Comparison of ENCODE assay signal across 28 cellular contexts in genomic region chr3:59253523-59253922, GRCh38.
"Had no signal": no experiment of that assay in that cellular context is flagged by ENCODE, and none has a peak within 500 bp of the region (broad histone marks: within the 10 kb centered on the region; RNA-seq: fewer than 3 reads in every experiment).

No MANE protein-coding gene starts in this region.

- H3K4me1 ChIP-seq: colonic mucosa, esophagus muscularis mucosa, foreskin keratinocyte, gastrocnemius medialis, gastroesophageal sphincter had no signal

- H3K27ac Mint-ChIP-seq: dendritic cell treated with granulocyte-macrophage colony-stimulating factor and Interleukin-4, amounts not matched to agents 40 ng/mL and 50 ng/mL, for 4 days; effector memory CD8-positive, alpha-beta T cell; endodermal cell had no signal

- H3K27ac ChIP-seq: colonic mucosa, coronary artery, dorsolateral prefrontal cortex, epithelial cell of prostate, esophagus muscularis mucosa, esophagus squamous epithelium, foreskin keratinocyte, gastrocnemius medialis, gastroesophageal sphincter, heart left ventricle, heart right ventricle had no signal

- H3K4me3 ChIP-seq: colonic mucosa, coronary artery, dorsolateral prefrontal cortex, esophagus muscularis mucosa, esophagus squamous epithelium, gastrocnemius medialis, gastroesophageal sphincter, heart left ventricle, heart right ventricle had no signal

- H3K9me3 Mint-ChIP-seq: dendritic cell treated with granulocyte-macrophage colony-stimulating factor and Interleukin-4, amounts not matched to agents 40 ng/mL and 50 ng/mL, for 4 days; effector memory CD8-positive, alpha-beta T cell; endodermal cell had no signal

- H3K27me3 Mint-ChIP-seq: dendritic cell treated with granulocyte-macrophage colony-stimulating factor and Interleukin-4, amounts not matched to agents 40 ng/mL and 50 ng/mL, for 4 days; effector memory CD8-positive, alpha-beta T cell had no signal

- ATAC-seq: effector memory CD8-positive, alpha-beta T cell; esophagus mucosa; foreskin keratinocyte; gastrocnemius medialis; gastroesophageal sphincter had no signal

- H3K36me3 ChIP-seq: colonic mucosa, esophagus muscularis mucosa, esophagus squamous epithelium, gastrocnemius medialis, gastroesophageal sphincter, heart left ventricle, heart right ventricle had no signal

- DNase-seq: colonic mucosa; cortex of kidney; dermis blood vessel endothelial cell; dorsolateral prefrontal cortex; effector CD4-positive, alpha-beta T cell; effector CD8-positive, alpha-beta T cell; effector memory CD4-positive, alpha-beta T cell; effector memory CD8-positive, alpha-beta T cell; endodermal cell; erythroblast; esophagus squamous epithelium; foreskin keratinocyte; foreskin melanocyte; gastrocnemius medialis; glutamatergic neuron; head of caudate nucleus; heart left ventricle; heart right ventricle had no signal

- H3K4me3 Mint-ChIP-seq: dendritic cell treated with granulocyte-macrophage colony-stimulating factor and Interleukin-4, amounts not matched to agents 40 ng/mL and 50 ng/mL, for 4 days; effector memory CD8-positive, alpha-beta T cell; endodermal cell had no signal

- FAIRE-seq: colon, endometrium, endothelial cell of umbilical vein, frontal cortex had no signal

- H3K9me3 ChIP-seq: colonic mucosa, esophagus muscularis mucosa, esophagus squamous epithelium, gastrocnemius medialis, gastroesophageal sphincter, heart left ventricle, heart right ventricle had no signal

- H3K27me3 ChIP-seq: colonic mucosa, dorsolateral prefrontal cortex, esophagus muscularis mucosa, esophagus squamous epithelium, foreskin keratinocyte, gastrocnemius medialis, gastroesophageal sphincter, heart left ventricle, heart right ventricle had no signal
